In genomic region chr15:56733131-56734012, GRCh38 we compare ENCODE assay signal across 1 cellular context.
TF ChIP-seq lines count a peak whose summit lies in the region.

TSS of gene ZNF280D (minus strand) at chr15:56733509. CDS start at chr15:56707109, 26,400 bp downstream.

TF ChIP-seq in HepG2, 621 proteins besides CTCF, POLR2A, EP300 and RAD21 (continued from another document and continues in another):
- no peak for TF ChIP-seq CERS6 (CRISPR knock-in tag; IDR thresholded peaks at IDR 0.05)
- TF ChIP-seq PAF1 (CRISPR knock-in tag; IDR thresholded peaks at IDR 0.05): no peak
- TF ChIP-seq SP1 (IDR thresholded peaks at IDR 0.05): no peak
- no peak for TF ChIP-seq SP1 (CRISPR knock-in tag; IDR thresholded peaks at IDR 0.05)
- no peak; the same call in 1 of the 2 replicates for TF ChIP-seq ZNF205 (CRISPR knock-in tag; IDR thresholded peaks at IDR 0.05)
- peak; percentile 23; the same call in 1 of the 2 replicates for TF ChIP-seq SP5 (CRISPR knock-in tag; IDR thresholded peaks at IDR 0.05; ENCODE audit: borderline replicate concordance, low read depth)
- TF ChIP-seq GTF2F1 (IDR thresholded peaks at IDR 0.05; ENCODE audit: low read length): no peak
- no peak for TF ChIP-seq ZNF781 (CRISPR knock-in tag; IDR thresholded peaks at IDR 0.05; ENCODE audit: borderline replicate concordance, not compliant biosample characterization)
- TF ChIP-seq CHD2 (IDR thresholded peaks at IDR 0.05; ENCODE audit: low read depth, low read length): 0 out of 2 replicates have a peak, but pooled peaks have one; percentile 15
- no peak for TF ChIP-seq ARID2 (CRISPR knock-in tag; IDR thresholded peaks at IDR 0.05; ENCODE audit: borderline replicate concordance)
- no peak for TF ChIP-seq FOXA1 (IDR thresholded peaks at IDR 0.05)
- TF ChIP-seq FOXA1 (CRISPR knock-in tag; IDR thresholded peaks at IDR 0.05): no peak
- TF ChIP-seq ZNF30 (CRISPR knock-in tag; IDR thresholded peaks at IDR 0.05): peak; percentile 77; the same call in 1 of the 2 replicates
- peak; percentile 9; the same call in 1 of the 2 replicates for TF ChIP-seq ZNF274 (CRISPR knock-in tag; IDR thresholded peaks at IDR 0.05)
- TF ChIP-seq RNF2 (conservative IDR thresholded peaks at IDR 0.05; ENCODE audit: low read depth): peak; percentile 95
- TF ChIP-seq SRY (CRISPR knock-in tag; IDR thresholded peaks at IDR 0.05): peak; percentile 72; the same call in 1 of the 2 replicates
- TF ChIP-seq ZNF75D (CRISPR knock-in tag; IDR thresholded peaks at IDR 0.05; ENCODE audit: borderline replicate concordance): no peak
- TF ChIP-seq NFAT5 (CRISPR knock-in tag; IDR thresholded peaks at IDR 0.05): peak; percentile 92
- TF ChIP-seq TCF7L2 (IDR thresholded peaks at IDR 0.05; ENCODE audit: low read depth, low read length): no peak
- TF ChIP-seq FOSL1 (CRISPR knock-in tag; IDR thresholded peaks at IDR 0.05; ENCODE audit: borderline replicate concordance): no peak
- TF ChIP-seq ZNF891 (CRISPR knock-in tag; IDR thresholded peaks at IDR 0.05): no peak
- TF ChIP-seq MZF1 (CRISPR knock-in tag; IDR thresholded peaks at IDR 0.05; ENCODE audit: borderline replicate concordance): no peak
- TF ChIP-seq ZNF709 (CRISPR knock-in tag; IDR thresholded peaks at IDR 0.05): peak; percentile 66; the same call in 1 of the 2 replicates
- 0 out of 2 replicates have a peak, but pooled peaks have one; percentile 46 for TF ChIP-seq ZNF225 (CRISPR knock-in tag; IDR thresholded peaks at IDR 0.05)
- TF ChIP-seq CREBL2 (CRISPR knock-in tag; IDR thresholded peaks at IDR 0.05; ENCODE audit: borderline replicate concordance): 0 out of 2 replicates have a peak, but pooled peaks have one; percentile 77
- peak in 1 of 2 experiments; percentile 70; a peak in 2 of 4 replicates for TF ChIP-seq ATF4 (CRISPR knock-in tag; IDR thresholded peaks at IDR 0.05)
- no peak for TF ChIP-seq HOXA7 (CRISPR knock-in tag; IDR thresholded peaks at IDR 0.05)
- TF ChIP-seq ZNF282 (IDR thresholded peaks at IDR 0.05; ENCODE audit: partially characterized antibody): no peak
- peak; percentile 97 for TF ChIP-seq ZFY (CRISPR knock-in tag; IDR thresholded peaks at IDR 0.05)
- no peak; the same call in 1 of the 2 replicates for TF ChIP-seq ZMYM2 (CRISPR knock-in tag; IDR thresholded peaks at IDR 0.05)
- no peak for TF ChIP-seq ZBTB14 (CRISPR knock-in tag; IDR thresholded peaks at IDR 0.05)
- no peak for TF ChIP-seq SMAD9 (CRISPR knock-in tag; IDR thresholded peaks at IDR 0.05)
- TF ChIP-seq IKZF4 (CRISPR knock-in tag; IDR thresholded peaks at IDR 0.05; ENCODE audit: borderline replicate concordance, low read depth, not compliant biosample characterization): peak; percentile 60
- peak; percentile 94 for TF ChIP-seq YY1 (IDR thresholded peaks at IDR 0.05; ENCODE audit: insufficient read depth, insufficient replicate concordance, low read depth, low read length)
- TF ChIP-seq GLMP (CRISPR knock-in tag; IDR thresholded peaks at IDR 0.05; ENCODE audit: borderline replicate concordance): no peak
- no peak for TF ChIP-seq ZNF619 (CRISPR knock-in tag; IDR thresholded peaks at IDR 0.05)
- TF ChIP-seq ZNF564 (CRISPR knock-in tag; IDR thresholded peaks at IDR 0.05): no peak; the same call in 1 of the 2 replicates
- TF ChIP-seq REXO4 (CRISPR knock-in tag; IDR thresholded peaks at IDR 0.05; ENCODE audit: borderline replicate concordance): peak; percentile 91; the same call in 1 of the 2 replicates
- peak; percentile 91; the same call in 1 of the 2 replicates for TF ChIP-seq ZNF451 (CRISPR knock-in tag; IDR thresholded peaks at IDR 0.05)
- no peak for TF ChIP-seq ZXDC (CRISPR knock-in tag; IDR thresholded peaks at IDR 0.05)
- TF ChIP-seq FUBP1 (CRISPR knock-in tag; IDR thresholded peaks at IDR 0.05; ENCODE audit: borderline replicate concordance): no peak
- TF ChIP-seq JARID2 (CRISPR knock-in tag; IDR thresholded peaks at IDR 0.05; ENCODE audit: insufficient replicate concordance): no peak
- 0 out of 2 replicates have a peak, but pooled peaks have one; percentile 69 for TF ChIP-seq ZSCAN5A (CRISPR knock-in tag; IDR thresholded peaks at IDR 0.05; ENCODE audit: borderline replicate concordance)
- no peak for TF ChIP-seq ZNF317 (CRISPR knock-in tag; IDR thresholded peaks at IDR 0.05)
- no peak; the same call in 1 of the 2 replicates for TF ChIP-seq ZHX1 (CRISPR knock-in tag; IDR thresholded peaks at IDR 0.05; ENCODE audit: low read depth)
